ENCODE assay signal across 2 cellular contexts in the genomic region with DNA sequence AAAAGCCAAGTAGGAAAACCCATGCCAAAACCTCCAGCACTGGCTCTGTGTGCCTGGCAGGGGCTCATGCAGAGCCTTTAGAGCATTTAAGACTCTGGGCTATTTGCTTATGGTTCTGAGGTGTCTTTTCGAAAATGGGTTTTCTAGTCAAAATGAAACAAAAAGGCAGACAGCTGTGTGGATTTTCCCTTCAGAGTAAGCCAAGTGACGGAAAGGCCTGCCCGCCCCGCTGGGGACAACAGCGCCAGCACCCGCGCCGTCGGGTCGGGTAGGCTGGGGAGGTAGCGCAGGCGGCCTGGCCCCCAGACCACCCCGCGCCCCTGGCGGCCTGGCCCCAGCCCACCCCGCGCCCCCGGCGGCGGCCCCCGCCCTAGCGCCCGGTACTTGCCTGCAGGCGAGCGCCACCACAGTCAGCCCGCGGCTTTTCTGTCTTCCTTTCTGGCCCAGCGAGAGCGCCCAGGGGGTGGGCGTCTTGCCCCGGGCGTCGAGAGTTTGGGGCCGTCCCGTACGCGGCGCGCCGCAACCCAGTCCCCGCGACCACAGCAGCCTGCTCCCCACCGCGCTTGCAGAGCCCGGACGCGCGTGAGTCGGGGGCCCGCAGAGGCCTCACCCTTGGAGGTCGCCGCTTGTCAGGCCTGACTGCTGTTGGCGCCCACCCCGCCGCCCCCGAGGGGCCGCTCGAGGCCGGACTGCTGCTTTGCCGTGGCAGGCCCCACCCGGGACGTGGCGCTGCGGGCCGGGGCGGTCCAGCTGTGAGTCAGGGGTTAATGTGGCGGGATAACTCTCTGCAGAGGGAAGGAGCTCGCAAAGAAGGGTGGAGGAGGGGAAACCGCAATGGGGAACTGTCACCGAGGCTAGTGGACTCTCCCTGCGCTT.
TF ChIP-seq lines count a peak whose summit lies in the region.

A gene with protein sequence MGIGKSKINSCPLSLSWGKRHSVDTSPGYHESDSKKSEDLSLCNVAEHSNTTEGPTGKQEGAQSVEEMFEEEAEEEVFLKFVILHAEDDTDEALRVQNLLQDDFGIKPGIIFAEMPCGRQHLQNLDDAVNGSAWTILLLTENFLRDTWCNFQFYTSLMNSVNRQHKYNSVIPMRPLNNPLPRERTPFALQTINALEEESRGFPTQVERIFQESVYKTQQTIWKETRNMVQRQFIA (minus strand): TSS at position 771 of the 876 bp plus-strand sequence. CDS start 21,223 bp downstream, outside the sequence.

TF ChIP-seq in GM12891, 5 proteins besides CTCF, POLR2A, EP300 and RAD21:
- peak; percentile 75; the same call in 1 of the 2 replicates for TF ChIP-seq POU2F2 (IDR thresholded peaks at IDR 0.05; ENCODE audit: low read depth, low read length)
- TF ChIP-seq TAF1 (IDR thresholded peaks at IDR 0.05; ENCODE audit: low read depth, low read length): peak; percentile 29; the same call in 1 of the 2 replicates
- TF ChIP-seq SPI1 (IDR thresholded peaks at IDR 0.05; ENCODE audit: low read depth, low read length): peak; percentile 70
- TF ChIP-seq PAX5 (IDR thresholded peaks at IDR 0.05; ENCODE audit: insufficient read depth, low read length, severe bottlenecking): no peak
- peak; percentile 38; the same call in 1 of the 2 replicates for TF ChIP-seq POLR2AphosphoS5 (IDR thresholded peaks at IDR 0.05; ENCODE audit: low read depth, low read length)

TF ChIP-seq in endothelial cell of umbilical vein, 7 proteins besides CTCF, POLR2A, EP300 and RAD21:
- TF ChIP-seq JUN (IDR thresholded peaks at IDR 0.05; ENCODE audit: borderline replicate concordance, insufficient read depth, insufficient read length, low read depth): no peak
- TF ChIP-seq POLR2AphosphoS5 (IDR thresholded peaks at IDR 0.05; ENCODE audit: insufficient read depth, low read depth, low read length): peak; percentile 32
- TF ChIP-seq GATA2 (IDR thresholded peaks at IDR 0.05; ENCODE audit: insufficient read depth, insufficient read length, low read depth, low read length): no peak
- TF ChIP-seq FOS (IDR thresholded peaks at IDR 0.05; ENCODE audit: borderline replicate concordance, insufficient read depth, low read length): peak; percentile 30
TF ChIP-seq in endothelial cell of umbilical vein: peak in this region for 2.
